In the genomic region with DNA sequence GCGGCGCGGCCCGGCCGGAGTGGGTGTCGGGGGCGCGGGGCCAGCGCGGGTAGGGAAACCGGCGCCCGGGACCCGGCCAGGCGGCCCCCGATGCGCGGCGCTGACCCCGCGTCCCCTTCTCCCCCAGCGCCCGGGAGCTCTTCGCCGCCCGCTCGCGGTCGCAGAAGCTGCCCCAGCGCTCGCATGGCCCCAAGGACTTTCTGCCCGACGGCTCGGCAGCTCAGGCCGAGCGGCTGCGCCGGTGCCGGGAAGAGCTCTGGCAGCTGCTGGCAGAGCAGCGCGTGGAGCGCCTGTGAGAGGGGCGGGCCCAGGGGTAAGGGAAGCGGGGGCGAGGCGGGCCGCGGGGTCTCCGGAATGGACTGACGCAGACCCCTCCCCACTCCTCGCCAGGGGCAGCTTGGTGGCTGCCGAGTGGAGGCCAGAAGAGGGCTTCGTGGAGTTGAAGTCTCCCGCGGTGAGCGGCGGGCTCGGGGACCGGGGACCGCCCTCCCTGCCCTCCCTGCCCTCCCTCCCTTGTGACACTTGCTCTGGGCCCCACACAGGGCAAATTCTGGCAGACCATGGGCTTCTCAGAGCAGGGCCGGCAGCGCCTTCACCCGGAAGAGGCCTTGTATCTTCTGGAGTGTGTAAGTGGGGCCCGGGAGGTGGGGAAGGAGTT, we compare ENCODE assay signal across 8 cellular contexts. TPM values are rescaled to one million over a fixed set of nuclear protein-coding genes. Genes with fewer than 3 reads are reported as not detected.
DNase-seq lines count a peak whose midpoint lies in the region; ATAC-seq and TF ChIP-seq lines count a peak whose summit lies in the region.

No MANE protein-coding gene starts in this region.

- no peaks in the 10 kb centered on the region for H3K9me3 Mint-ChIP-seq in nephron

- ATAC-seq in GM19452 (IDR thresholded peaks at IDR 0.05; ENCODE audit: unreplicated experiment) = peak; percentile 12
- ATAC-seq in esophagus mucosa = no peak

- peaks cover 30% of the 10 kb centered on the region for H3K4me1 Mint-ChIP-seq in nephron

- H3K27me3 Mint-ChIP-seq in nephron (ENCODE audit: low read depth) = no peaks in the 10 kb centered on the region

- H3K4me3 Mint-ChIP-seq in nephron = peak overlapping the region; percentile 87 to 90 (median 88)

- peak; percentile 28 for DNase-seq in CD1c-positive myeloid dendritic cell (ENCODE audit: extremely low spot score)
- peak; percentile 39 for DNase-seq in HK-2 (ENCODE audit: unreplicated experiment)
- peak; percentile 47 for DNase-seq in activated CD4-positive, CD25-positive, alpha-beta regulatory T cell treated with anti-CD3 and anti-CD28 coated beads, Interleukin-2, amount 50 U/mL, for 72 hours
- DNase-seq in epidermal melanocyte (ENCODE audit: insufficient read length, low spot score) = peak; percentile 42
- DNase-seq in COR-L47 (lab: John Stamatoyannopoulos, UW) = no peak

- TF ChIP-seq CTCF in nephron (IDR thresholded peaks at IDR 0.05; ENCODE audit: unreplicated experiment in 3 of 3) = no peak

- peak overlapping the region in 2 of 3 experiments; percentile 9 to 33 for H3K27ac Mint-ChIP-seq in nephron

- H3K36me3 Mint-ChIP-seq in nephron (ENCODE audit: low read depth) = peaks cover 22% of the 10 kb centered on the region

RNA-seq across cellular contexts. Expression of gene TSEN54, which starts 0.4 kb away (rescaled TPM):
- total RNA-seq in esophagus mucosa = 23.2 TPM

RNA-seq across cellular contexts. Expression of gene CASKIN2, which starts 1.4 kb away (rescaled TPM):
- total RNA-seq in esophagus mucosa = 13.9 TPM

RNA-seq across cellular contexts. Expression of gene LLGL2, which starts 8.7 kb away (rescaled TPM):
- total RNA-seq in esophagus mucosa = 82.1 TPM
